In the genomic region with DNA sequence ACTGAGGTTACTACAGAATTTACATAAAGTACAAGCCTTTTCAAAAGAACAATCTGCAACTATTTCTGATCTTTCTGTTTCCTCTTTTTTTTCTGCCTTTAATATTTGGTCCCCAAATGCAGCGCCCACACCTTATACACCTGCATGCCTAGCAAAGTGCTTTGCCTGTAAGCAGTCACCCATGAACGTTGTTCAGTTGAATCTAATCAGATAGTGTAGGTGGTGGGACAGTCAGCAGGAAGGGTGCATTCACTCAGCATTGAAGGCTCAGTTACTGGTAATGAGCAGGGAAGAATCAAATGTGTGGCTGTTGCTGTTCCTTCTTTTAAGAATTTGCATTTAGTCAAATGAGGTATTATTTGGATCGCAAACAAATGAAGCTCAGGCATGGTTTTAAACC, we compare ENCODE assay signal across 13 cellular contexts.
DNase-seq lines count a peak whose midpoint lies in the region; ATAC-seq and TF ChIP-seq lines count a peak whose summit lies in the region.
"Had no signal": no experiment of that assay in that cellular context is flagged by ENCODE, and none has a peak within 500 bp of the region (broad histone marks: within the 10 kb centered on the region; RNA-seq: fewer than 3 reads in every experiment).

No MANE protein-coding gene starts in this region.

- no peak for TF ChIP-seq POLR2A in GM18505 (IDR thresholded peaks at IDR 0.05; ENCODE audit: borderline replicate concordance, extremely low read depth, insufficient read depth, insufficient read length)

- H2BK5ac ChIP-seq in H9 (ENCODE audit: insufficient read length, low read length) = no peak overlapping the region

- H3K4me2 ChIP-seq in H9 (ENCODE audit: insufficient read depth, insufficient read length, low read length) = no peak overlapping the region

- no peaks in the 10 kb centered on the region for H3K27me3 ChIP-seq in H9 (ENCODE audit: insufficient read depth, low read length)

- H3K4me3 Mint-ChIP-seq in activated B cell treated with CpG ODN at 0.5 μM for 24 hours (peak overlapping the region; percentile 12), H9 (no peak overlapping the region)
- H3K4me3 Mint-ChIP-seq: activated T-helper 1 cell treated with anti-CD3 and anti-CD28 coated beads, Interleukin-12 subunit alpha, Interleukin-12 subunit beta, Interleukin-2, Interleukin-4 antibody, amounts not matched to agents 30 ng/mL and 10 ng/mL and 1 ng/mL, durations not matched to agents 14 hours and 24 hours and 36 hours; CD4-positive, alpha-beta memory T cell had no signal

- no peaks in the 10 kb centered on the region for H3K79me2 ChIP-seq in H9 (ENCODE audit: insufficient read depth, low read length)

- H3T11ph ChIP-seq in H9 (ENCODE audit: low read length) = no peak overlapping the region

- H2BK20ac ChIP-seq in H9 (ENCODE audit: low read depth, low read length, poor library complexity, severe bottlenecking) = no peak overlapping the region

- no peak overlapping the region for H3K14ac ChIP-seq in H9 (ENCODE audit: insufficient read depth, low read length)

- CTCF ChIA-PET in activated B cell treated with CpG ODN at 0.5 μM for 24 hours (lab: Charles Lee) = no interaction called here

- H4K5ac ChIP-seq in H9 (ENCODE audit: insufficient read length, low read depth, low read length) = no peak overlapping the region

- no peak overlapping the region for H2BK15ac ChIP-seq in H9 (ENCODE audit: low read depth, low read length)

- POLR2A ChIA-PET in activated B cell treated with CpG ODN at 0.5 μM for 24 hours (lab: Charles Lee) = interaction anchor here (0.6 kb wide), 2 partner anchors 37 to 807 kb away, joined by 5 to 6 read pairs; no protein-coding TSS in a partner anchor

- no peak overlapping the region for H2BK12ac ChIP-seq in H9 (ENCODE audit: insufficient read length, low read depth, low read length)

- H3K9me3 ChIP-seq in H9 (ENCODE audit: control insufficient read depth, low read depth, low read length) = no peaks in the 10 kb centered on the region

- no peak overlapping the region for H3K56ac ChIP-seq in H9 (ENCODE audit: insufficient read length, low read depth, low read length)

- H3K18ac ChIP-seq in H9 (ENCODE audit: insufficient read length, low read depth, low read length) = no peak overlapping the region

- no peaks in the 10 kb centered on the region for H3K23me2 ChIP-seq in H9 (ENCODE audit: insufficient read length, low read depth, low read length, poor library complexity, severe bottlenecking)

- ATAC-seq in GM18505 (IDR thresholded peaks at IDR 0.05; ENCODE audit: unreplicated experiment) (peak; percentile 84), GM21367 (IDR thresholded peaks at IDR 0.05; ENCODE audit: unreplicated experiment) (peak; percentile 64), HG03095 (IDR thresholded peaks at IDR 0.05; ENCODE audit: unreplicated experiment) (peak; percentile 60), activated B cell treated with CpG ODN at 0.5 μM for 24 hours (ENCODE audit: low read depth) (peak; percentile 77)
- ATAC-seq: K562 had no signal

- H3K9ac ChIP-seq in H9 (ENCODE audit: extremely low read depth, insufficient read length, low read length) = no peak overlapping the region

- no peak overlapping the region for H4K91ac ChIP-seq in H9 (ENCODE audit: insufficient read length, low read depth, low read length)

- H3K4me1 Mint-ChIP-seq in activated B cell treated with CpG ODN at 0.5 μM for 24 hours (peaks cover 85% of the 10 kb centered on the region), H9 (peaks cover 22 to 24% of the 10 kb centered on the region in 2 experiments)

- no peak for TF ChIP-seq CTCF in activated B cell treated with CpG ODN at 0.5 μM for 24 hours (IDR thresholded peaks at IDR 0.05)
- TF ChIP-seq CTCF in H9 (conservative IDR thresholded peaks at IDR 0.05) = no peak

- H3K27ac ChIP-seq in H9 (ENCODE audit: insufficient read length, low read depth, low read length) = no peak overlapping the region

- no peak overlapping the region for H3K4ac ChIP-seq in H9 (ENCODE audit: low read depth, low read length)

- H3K4me1 ChIP-seq in H9 (ENCODE audit: insufficient read depth, low read length) = peaks cover 2% of the 10 kb centered on the region

- no CpG with 5 or more reads among the region's 3 CpGs for WGBS in H9 (ENCODE audit: extremely low coverage, insufficient read length, low lambda C conversion rate)

- no peaks in the 10 kb centered on the region for H3K79me1 ChIP-seq in H9 (ENCODE audit: insufficient read depth, low read depth, low read length, poor library complexity, severe bottlenecking)

- H2AFZ ChIP-seq in H9 (ENCODE audit: low read length) = no peak overlapping the region

- H4K8ac ChIP-seq in H9 (replicated peaks; ENCODE audit: insufficient read length, low read depth, low read length) = no peak overlapping the region

- H3K27me3 Mint-ChIP-seq in activated B cell treated with CpG ODN at 0.5 μM for 24 hours (no peaks in the 10 kb centered on the region), H9 (ENCODE audit: low read depth) (peaks cover 3% of the 10 kb centered on the region; the same call in 1 of the 2 replicates)
- H3K27me3 Mint-ChIP-seq: CD4-positive, alpha-beta memory T cell had no signal

- DNase-seq in activated B cell treated with CpG ODN at 0.5 μM for 24 hours (no peak), MV-4-11 (lab: John Stamatoyannopoulos, UW) (no peak), NCI-H510A (lab: John Stamatoyannopoulos, UW) (no peak), H9 (no peak), HK-2 (ENCODE audit: unreplicated experiment) (no peak)
- DNase-seq: CD4-positive, alpha-beta memory T cell; NCI-H524 treated with DMSO at 0.1 percent for 48 hours; stimulated activated CD4-positive, alpha-beta T cell treated with anti-CD3 and anti-CD28 coated beads, Interleukin-2, amount 100 ng/mL, for 24 hours had no signal

- intact Hi-C loops in activated B cell treated with CpG ODN at 0.5 μM for 24 hours (cut with micrococcal nuclease) = loop anchor here (2.0 to 10.0 kb wide), 2 partner anchors 168 to 232 kb away; a partner anchor contains a TSS

- H3K27ac Mint-ChIP-seq in activated B cell treated with CpG ODN at 0.5 μM for 24 hours = peak overlapping the region; percentile 81
- H3K27ac Mint-ChIP-seq in H9 = 0 out of 7 replicates have a peak overlapping the region, but pooled peaks of 1 of the 3 experiments have one; percentile 17
- H3K27ac Mint-ChIP-seq: activated T-helper 1 cell treated with anti-CD3 and anti-CD28 coated beads, Interleukin-12 subunit alpha, Interleukin-12 subunit beta, Interleukin-2, Interleukin-4 antibody, amounts not matched to agents 30 ng/mL and 10 ng/mL and 1 ng/mL, durations not matched to agents 14 hours and 24 hours and 36 hours had no signal

- peaks cover 28% of the 10 kb centered on the region for H3K36me3 Mint-ChIP-seq in activated B cell treated with CpG ODN at 0.5 μM for 24 hours (ENCODE audit: low read depth)
- H3K36me3 Mint-ChIP-seq in H9 (ENCODE audit: insufficient read depth in 1 of 3, low read depth in 3 of 3) = peaks cover 2 to 11% (median 9%) of the 10 kb centered on the region in 3 experiments; a peak in 3 of 7 replicates

- H2BK120ac ChIP-seq in H9 (ENCODE audit: low read depth, low read length, poor library complexity, severe bottlenecking) = no peak overlapping the region

- H3K9me3 Mint-ChIP-seq in activated B cell treated with CpG ODN at 0.5 μM for 24 hours (no peaks in the 10 kb centered on the region), H9 (no peaks in the 10 kb centered on the region)
- H3K9me3 Mint-ChIP-seq: activated T-helper 1 cell treated with anti-CD3 and anti-CD28 coated beads, Interleukin-12 subunit alpha, Interleukin-12 subunit beta, Interleukin-2, Interleukin-4 antibody, amounts not matched to agents 30 ng/mL and 10 ng/mL and 1 ng/mL, durations not matched to agents 14 hours and 24 hours and 36 hours; CD4-positive, alpha-beta memory T cell had no signal

- no peak overlapping the region for H2AK5ac ChIP-seq in H9 (ENCODE audit: insufficient read length, low read length)

- no peak overlapping the region for H3K23ac ChIP-seq in H9 (ENCODE audit: insufficient read length, low read depth, low read length)

- H4K20me1 ChIP-seq in H9 (ENCODE audit: control insufficient read depth, insufficient read depth, insufficient read length) = no peaks in the 10 kb centered on the region
